ENCODE assay signal across 16 cellular contexts in genomic region chr17:17105976-17106375, GRCh38.
A peak's percentile ranks its signal among the peaks of the same experiment; 100 is the strongest.
DNase-seq lines count a peak whose midpoint lies in the region; ATAC-seq and TF ChIP-seq lines count a peak whose summit lies in the region.
"Had no signal": no experiment of that assay in that cellular context is flagged by ENCODE, and none has a peak within 500 bp of the region (broad histone marks: within the 10 kb centered on the region; RNA-seq: fewer than 3 reads in every experiment).

No MANE protein-coding gene starts in this region.

- no peaks in the 10 kb centered on the region for H3K9me3 Mint-ChIP-seq in CD4-positive, alpha-beta memory T cell
- no peaks in the 10 kb centered on the region for H3K9me3 Mint-ChIP-seq in stimulated activated effector memory CD8-positive, alpha-beta T cell treated with anti-CD3 and anti-CD28 coated beads, Interleukin-12 subunit alpha, Interleukin-12 subunit beta, amount 100 ng/mL, for 72 hours

- H3K4me1 ChIP-seq in CD4-positive, alpha-beta memory T cell (ENCODE audit: insufficient read depth, low read length): peaks cover 47% of the 10 kb centered on the region
- H3K4me1 ChIP-seq in left lung: peaks cover 46 to 54% of the 10 kb centered on the region in 2 donors

- intact Hi-C loops in CD4-positive, alpha-beta memory T cell (cut with micrococcal nuclease): no loop called here
- intact Hi-C loops in left lung (cut with DNase I): loop anchor here in 1 of 2 donors (10.0 kb wide), 1 partner anchor 51 kb away; no protein-coding TSS in a partner anchor

- H3K27me3 Mint-ChIP-seq in CD4-positive, alpha-beta memory T cell: no peaks in the 10 kb centered on the region

- CTCF ChIA-PET in CD4-positive, alpha-beta memory T cell (lab: Charles Lee; ENCODE audit: partially characterized antibody): no interaction called here

- POLR2A ChIA-PET in CD4-positive, alpha-beta memory T cell (lab: Charles Lee; ENCODE audit: partially characterized antibody): interaction anchor here (0.8 to 5.6 kb wide), 2 partner anchors 14 to 299 kb away, joined by 3 to 57 read pairs; no protein-coding TSS in a partner anchor

- peaks cover 47 to 80% (median 51%) of the 10 kb centered on the region in 4 donors for H3K4me1 Mint-ChIP-seq in CD4-positive, alpha-beta memory T cell
- peaks cover 62% of the 10 kb centered on the region for H3K4me1 Mint-ChIP-seq in stimulated activated effector memory CD8-positive, alpha-beta T cell treated with anti-CD3 and anti-CD28 coated beads, Interleukin-12 subunit alpha, Interleukin-12 subunit beta, amount 100 ng/mL, for 72 hours

- ATAC-seq in left lung (no peak), left lobe of liver (no peak)
- ATAC-seq in stimulated activated effector memory CD8-positive, alpha-beta T cell treated with anti-CD3 and anti-CD28 coated beads, Interleukin-12 subunit alpha, Interleukin-12 subunit beta, amount 100 ng/mL, for 72 hours: no peak

- peaks cover 0 to 6% of the 10 kb centered on the region in 2 donors for H3K36me3 Mint-ChIP-seq in CD4-positive, alpha-beta memory T cell
- peaks cover 7% of the 10 kb centered on the region for H3K36me3 Mint-ChIP-seq in stimulated activated effector memory CD8-positive, alpha-beta T cell treated with anti-CD3 and anti-CD28 coated beads, Interleukin-12 subunit alpha, Interleukin-12 subunit beta, amount 100 ng/mL, for 72 hours

- H3K27ac Mint-ChIP-seq in CD4-positive, alpha-beta memory T cell: peak overlapping the region; percentile 76 to 95 (median 89)
- peak overlapping the region; percentile 83 for H3K27ac Mint-ChIP-seq in stimulated activated effector memory CD8-positive, alpha-beta T cell treated with anti-CD3 and anti-CD28 coated beads, Interleukin-12 subunit alpha, Interleukin-12 subunit beta, amount 100 ng/mL, for 72 hours

- no peak overlapping the region for H3K4me3 Mint-ChIP-seq in CD4-positive, alpha-beta memory T cell
- no peak overlapping the region for H3K4me3 Mint-ChIP-seq in stimulated activated effector memory CD8-positive, alpha-beta T cell treated with anti-CD3 and anti-CD28 coated beads, Interleukin-12 subunit alpha, Interleukin-12 subunit beta, amount 100 ng/mL, for 72 hours

- H3K4me3 ChIP-seq in CD4-positive, alpha-beta memory T cell (ENCODE audit: low read length in 2 of 2): no peak overlapping the region
- H3K4me3 ChIP-seq in left lung: no peak overlapping the region
- H3K4me3 ChIP-seq: prostate gland had no signal

- H3K36me3 ChIP-seq in CD4-positive, alpha-beta memory T cell (ENCODE audit: insufficient read depth, low read length): no peaks in the 10 kb centered on the region
- H3K36me3 ChIP-seq in left lung: peaks cover 0 to 8% of the 10 kb centered on the region in 2 donors
- H3K36me3 ChIP-seq: prostate gland had no signal

- H3K9me3 ChIP-seq in CD4-positive, alpha-beta memory T cell (ENCODE audit: control insufficient read depth in 1 of 2, low read length in 2 of 2): no peaks in the 10 kb centered on the region
- no peaks in the 10 kb centered on the region for H3K9me3 ChIP-seq in left lung
- H3K9me3 ChIP-seq: prostate gland had no signal

- no peak for TF ChIP-seq CTCF in left lung (IDR thresholded peaks at IDR 0.05)

- no peak overlapping the region for H3K27ac ChIP-seq in CD4-positive, alpha-beta memory T cell (ENCODE audit: low read depth, low read length)
- H3K27ac ChIP-seq in caudate nucleus (ENCODE audit: low read depth, low read length): peak overlapping the region; percentile 11
- peak overlapping the region; percentile 24 to 46 for H3K27ac ChIP-seq in left lung
- H3K27ac ChIP-seq: prostate gland had no signal

- no peak for DNase-seq in CD4-positive, alpha-beta memory T cell
- DNase-seq in caudate nucleus (lab: John Stamatoyannopoulos, UW) (no peak), left lung (no peak), left lobe of liver (ENCODE audit: low spot score) (no peak), DMS153 treated with DMSO at 0.1 percent for 48 hours (lab: John Stamatoyannopoulos, UW; ENCODE audit: unreplicated experiment) (no peak), HCEC 1CT (no peak), ureter (ENCODE audit: low spot score) (no peak)
- no peak for DNase-seq in stimulated activated effector memory CD8-positive, alpha-beta T cell treated with anti-CD3 and anti-CD28 coated beads, Interleukin-12 subunit alpha, Interleukin-12 subunit beta, amount 100 ng/mL, for 72 hours (ENCODE audit: low spot score in 2 of 2)
- DNase-seq: activated effector memory CD4-positive, alpha-beta T cell treated with anti-CD3 and anti-CD28 coated beads, Interleukin-2, amount 50 U/mL, for 16 hours; amygdala; H7; NCI-H1417 treated with DMSO at 0.1 percent for 48 hours; NCI-H2227 treated with DMSO at 0.1 percent for 48 hours; stimulated activated naive CD4-positive, alpha-beta T cell treated with Interleukin-2 at 50 U/mL for 16 hours; T-helper 1 cell had no signal

- no peaks in the 10 kb centered on the region for H3K27me3 ChIP-seq in CD4-positive, alpha-beta memory T cell (ENCODE audit: insufficient read depth, low read length)
- H3K27me3 ChIP-seq in left lung: no peaks in the 10 kb centered on the region
